ENCODE assay signal across 9 cellular contexts in the genomic region with DNA sequence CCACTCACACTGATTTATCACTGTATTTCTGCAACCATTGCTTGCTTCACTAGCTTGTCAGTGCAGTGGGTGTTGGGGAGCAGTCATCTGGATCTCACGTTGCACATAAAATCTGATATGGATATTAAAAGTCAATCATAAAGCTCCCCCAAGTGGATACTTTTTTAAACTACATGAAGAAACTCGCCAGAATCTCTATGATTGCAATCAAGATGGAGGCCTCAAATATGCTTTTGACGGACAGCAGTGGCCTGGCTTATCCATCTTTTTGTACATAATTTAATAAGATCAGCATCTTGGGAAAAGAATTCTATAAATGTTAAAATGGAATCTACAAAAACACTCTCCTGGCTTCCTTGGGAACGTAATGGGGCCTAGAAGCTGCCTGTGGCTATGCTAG.
DNase-seq lines count a peak whose midpoint lies in the region; ATAC-seq lines count a peak whose summit lies in the region.
"Had no signal": no experiment of that assay in that cellular context is flagged by ENCODE, and none has a peak within 500 bp of the region (broad histone marks: within the 10 kb centered on the region; RNA-seq: fewer than 3 reads in every experiment).

No MANE protein-coding gene starts in this region.

- intact Hi-C loops in activated T-helper 1 cell treated with anti-CD3 and anti-CD28 coated beads, Interleukin-12 subunit alpha, Interleukin-12 subunit beta, Interleukin-2, Interleukin-4 antibody, amounts not matched to agents 30 ng/mL and 10 ng/mL and 1 ng/mL, durations not matched to agents 14 hours and 24 hours and 36 hours (cut with micrococcal nuclease) = loop anchor here (1.0 kb wide), 1 partner anchor 121 kb away; no protein-coding TSS in a partner anchor

- H3K4me3 Mint-ChIP-seq in activated T-helper 1 cell treated with anti-CD3 and anti-CD28 coated beads, Interleukin-12 subunit alpha, Interleukin-12 subunit beta, Interleukin-2, Interleukin-4 antibody, amounts not matched to agents 30 ng/mL and 10 ng/mL and 1 ng/mL, durations not matched to agents 14 hours and 24 hours and 36 hours = no peak overlapping the region
- H3K4me3 Mint-ChIP-seq: T-helper 1 cell treated with Interleukin-12 subunit alpha and Interleukin-12 subunit beta and Interleukin-4 antibody, amounts not matched to agents 30 μg/mL and 1 μg/mL, for 36 hours had no signal

- ATAC-seq in HG03457 (IDR thresholded peaks at IDR 0.05; ENCODE audit: unreplicated experiment) = no peak
- no peak for ATAC-seq in HG03354 (IDR thresholded peaks at IDR 0.05; ENCODE audit: poor library complexity, severe bottlenecking, unreplicated experiment)

- H3K36me3 Mint-ChIP-seq in activated T-helper 1 cell treated with anti-CD3 and anti-CD28 coated beads, Interleukin-12 subunit alpha, Interleukin-12 subunit beta, Interleukin-2, Interleukin-4 antibody, amounts not matched to agents 30 ng/mL and 10 ng/mL and 1 ng/mL, durations not matched to agents 14 hours and 24 hours and 36 hours (ENCODE audit: low read depth) = no peaks in the 10 kb centered on the region

- no peaks in the 10 kb centered on the region for H3K9me3 Mint-ChIP-seq in activated T-helper 1 cell treated with anti-CD3 and anti-CD28 coated beads, Interleukin-12 subunit alpha, Interleukin-12 subunit beta, Interleukin-2, Interleukin-4 antibody, amounts not matched to agents 30 ng/mL and 10 ng/mL and 1 ng/mL, durations not matched to agents 14 hours and 24 hours and 36 hours
- H3K9me3 Mint-ChIP-seq: T-helper 1 cell treated with Interleukin-12 subunit alpha and Interleukin-12 subunit beta and Interleukin-4 antibody, amounts not matched to agents 30 μg/mL and 1 μg/mL, for 36 hours had no signal

- no peaks in the 10 kb centered on the region for H3K27me3 Mint-ChIP-seq in activated T-helper 1 cell treated with anti-CD3 and anti-CD28 coated beads, Interleukin-12 subunit alpha, Interleukin-12 subunit beta, Interleukin-2, Interleukin-4 antibody, amounts not matched to agents 30 ng/mL and 10 ng/mL and 1 ng/mL, durations not matched to agents 14 hours and 24 hours and 36 hours (ENCODE audit: insufficient read depth)

- no peaks in the 10 kb centered on the region for H3K4me1 Mint-ChIP-seq in activated T-helper 1 cell treated with anti-CD3 and anti-CD28 coated beads, Interleukin-12 subunit alpha, Interleukin-12 subunit beta, Interleukin-2, Interleukin-4 antibody, amounts not matched to agents 30 ng/mL and 10 ng/mL and 1 ng/mL, durations not matched to agents 14 hours and 24 hours and 36 hours (ENCODE audit: low read depth)

- H3K27ac Mint-ChIP-seq in activated T-helper 1 cell treated with anti-CD3 and anti-CD28 coated beads, Interleukin-12 subunit alpha, Interleukin-12 subunit beta, Interleukin-2, Interleukin-4 antibody, amounts not matched to agents 30 ng/mL and 10 ng/mL and 1 ng/mL, durations not matched to agents 14 hours and 24 hours and 36 hours = no peak overlapping the region
- H3K27ac Mint-ChIP-seq: T-helper 1 cell treated with Interleukin-12 subunit alpha and Interleukin-12 subunit beta and Interleukin-4 antibody, amounts not matched to agents 30 μg/mL and 1 μg/mL, for 36 hours had no signal

- peak; percentile 72 for DNase-seq in ELR (ENCODE audit: low read depth)
- peak; percentile 53 for DNase-seq in LHCN-M2 (ENCODE audit: low read depth)
- peak; percentile 13 for DNase-seq in SK-N-DZ (ENCODE audit: low spot score)
- DNase-seq in iPS-NIHi11 (ENCODE audit: low spot score) = peak; percentile 10
- no peak for DNase-seq in activated T-helper 1 cell treated with anti-CD3 and anti-CD28 coated beads, Interleukin-12 subunit alpha, Interleukin-12 subunit beta, Interleukin-2, Interleukin-4 antibody, amounts not matched to agents 30 ng/mL and 10 ng/mL and 1 ng/mL, durations not matched to agents 14 hours and 24 hours and 36 hours (ENCODE audit: low spot score)
- no peak for DNase-seq in stimulated activated CD4-positive, alpha-beta T cell treated with anti-CD3 and anti-CD28 coated beads, Interleukin-12 subunit alpha, Interleukin-12 subunit beta, amount 100 ng/mL, for 4 hours

Comparison
In these comparisons a context has a peak if more than half of its experiments do, and no peak if none do; other contexts are left out.
1. DNase-seq: peak in ELR (single experiment), LHCN-M2 (single experiment), SK-N-DZ (single experiment) and iPS-NIHi11 (single experiment); none in activated T-helper 1 cell treated with anti-CD3 and anti-CD28 coated beads, Interleukin-12 subunit alpha, Interleukin-12 subunit beta, Interleukin-2, Interleukin-4 antibody, amounts not matched to agents 30 ng/mL and 10 ng/mL and 1 ng/mL, durations not matched to agents 14 hours and 24 hours and 36 hours (single experiment) and stimulated activated CD4-positive, alpha-beta T cell treated with anti-CD3 and anti-CD28 coated beads, Interleukin-12 subunit alpha, Interleukin-12 subunit beta, amount 100 ng/mL, for 4 hours (single experiment).